ENCODE assay signal across 9 cellular contexts in the genomic region with DNA sequence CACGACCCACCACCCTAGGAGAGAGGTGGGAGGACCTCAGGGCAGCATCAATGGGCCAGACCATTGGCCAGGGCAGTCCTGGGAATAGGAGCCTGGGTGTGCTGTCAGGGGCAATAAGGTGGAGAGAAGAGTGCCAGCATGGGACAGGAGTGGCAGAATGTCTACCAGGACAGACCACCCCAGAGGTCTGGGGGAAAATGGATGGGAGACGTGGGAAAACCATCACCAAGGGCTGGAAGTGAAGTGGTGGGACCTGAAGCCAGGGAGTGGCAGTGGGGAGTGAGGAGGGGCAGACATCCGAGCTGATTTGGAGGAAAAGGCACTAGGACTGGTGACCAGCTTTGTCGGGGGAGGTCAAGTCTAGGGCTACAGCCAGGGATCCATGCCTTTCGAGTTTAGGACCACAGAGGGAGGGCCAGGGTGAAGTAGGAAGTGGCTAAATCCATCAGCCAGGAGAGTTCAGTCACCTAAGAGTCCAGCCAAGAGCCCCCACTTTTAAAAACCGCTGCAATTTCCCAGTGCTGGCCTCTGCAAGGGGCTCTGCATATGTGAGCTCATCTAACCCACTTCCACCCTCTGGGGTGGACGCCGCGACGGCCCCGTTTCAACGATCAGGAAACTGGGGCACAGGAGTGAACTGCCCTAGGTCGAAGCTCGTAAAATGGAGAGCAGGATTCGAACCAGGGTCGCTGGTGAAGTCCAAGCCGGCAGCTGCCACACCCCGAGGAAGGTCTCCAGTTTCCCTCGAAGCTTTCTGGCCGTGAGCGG. TPM values are rescaled to one million over a fixed set of nuclear protein-coding genes. Genes with fewer than 3 reads are reported as not detected.
A peak's percentile ranks its signal among the peaks of the same experiment; 100 is the strongest.
DNase-seq lines count a peak whose midpoint lies in the region; ATAC-seq and TF ChIP-seq lines count a peak whose summit lies in the region.
"Had no signal": no experiment of that assay in that cellular context is flagged by ENCODE, and none has a peak within 500 bp of the region (broad histone marks: within the 10 kb centered on the region; RNA-seq: fewer than 3 reads in every experiment).

No MANE protein-coding gene starts in this region.

- ATAC-seq in stimulated activated effector memory CD8-positive, alpha-beta T cell treated with anti-CD3 and anti-CD28 coated beads, Interleukin-12 subunit alpha, Interleukin-12 subunit beta, amount 100 ng/mL, for 72 hours, result no peak
- no peak for ATAC-seq in HG03196 (IDR thresholded peaks at IDR 0.05; ENCODE audit: unreplicated experiment)
- no peak for ATAC-seq in HG03025 (IDR thresholded peaks at IDR 0.05; ENCODE audit: low FRiP score, unreplicated experiment)

- DNase-seq in HFFc6 (no peak), astrocyte of the hippocampus (ENCODE audit: low read depth, low spot score) (peak; percentile 3), immature natural killer cell (no peak), epidermal melanocyte (ENCODE audit: insufficient read length, low spot score) (no peak)
- no peak for DNase-seq in stimulated activated effector memory CD8-positive, alpha-beta T cell treated with anti-CD3 and anti-CD28 coated beads, Interleukin-12 subunit alpha, Interleukin-12 subunit beta, amount 100 ng/mL, for 72 hours (ENCODE audit: low spot score in 2 of 2)
- DNase-seq in activated CD4-positive, CD25-positive, alpha-beta regulatory T cell treated with anti-CD3 and anti-CD28 coated beads, Interleukin-2, amount 50 U/mL, for 72 hours, result no peak
- DNase-seq: NCI-H1436 had no signal

- peak overlapping the region; percentile 86 for H3K4me3 Mint-ChIP-seq in HFFc6
- H3K4me3 Mint-ChIP-seq in immature natural killer cell, result peak overlapping the region in 3 of 5 donors; percentile 17 to 48 (median 31)
- H3K4me3 Mint-ChIP-seq in stimulated activated effector memory CD8-positive, alpha-beta T cell treated with anti-CD3 and anti-CD28 coated beads, Interleukin-12 subunit alpha, Interleukin-12 subunit beta, amount 100 ng/mL, for 72 hours, result peak overlapping the region; percentile 47

- peaks cover 42% of the 10 kb centered on the region for H3K4me1 Mint-ChIP-seq in HFFc6 (ENCODE audit: low read depth)
- H3K4me1 Mint-ChIP-seq in immature natural killer cell, result peaks cover 0 to 2% of the 10 kb centered on the region in 2 donors
- peaks cover 34% of the 10 kb centered on the region for H3K4me1 Mint-ChIP-seq in stimulated activated effector memory CD8-positive, alpha-beta T cell treated with anti-CD3 and anti-CD28 coated beads, Interleukin-12 subunit alpha, Interleukin-12 subunit beta, amount 100 ng/mL, for 72 hours

- H3K36me3 Mint-ChIP-seq in HFFc6 (ENCODE audit: low read depth) (peaks cover 14% of the 10 kb centered on the region), immature natural killer cell (peaks cover 0 to 3% (median 0%) of the 10 kb centered on the region in 3 donors)
- no peaks in the 10 kb centered on the region for H3K36me3 Mint-ChIP-seq in stimulated activated effector memory CD8-positive, alpha-beta T cell treated with anti-CD3 and anti-CD28 coated beads, Interleukin-12 subunit alpha, Interleukin-12 subunit beta, amount 100 ng/mL, for 72 hours

- H3K27me3 Mint-ChIP-seq in HFFc6 (ENCODE audit: insufficient read depth) (peaks cover 2% of the 10 kb centered on the region; the same call in 1 of the 2 replicates), immature natural killer cell (ENCODE audit: low read depth in 3 of 3) (peaks cover 7 to 31% (median 8%) of the 10 kb centered on the region in 3 donors)

- H3K27ac Mint-ChIP-seq in HFFc6 (peak overlapping the region; percentile 78), immature natural killer cell (no peak overlapping the region)
- no peak overlapping the region for H3K27ac Mint-ChIP-seq in stimulated activated effector memory CD8-positive, alpha-beta T cell treated with anti-CD3 and anti-CD28 coated beads, Interleukin-12 subunit alpha, Interleukin-12 subunit beta, amount 100 ng/mL, for 72 hours

- TF ChIP-seq CTCF in HFFc6 (IDR thresholded peaks at IDR 0.05), result no peak

- no peaks in the 10 kb centered on the region; the same call in 1 of the 2 replicates for H3K9me3 Mint-ChIP-seq in HFFc6
- no peaks in the 10 kb centered on the region for H3K9me3 Mint-ChIP-seq in immature natural killer cell
- peaks cover 8% of the 10 kb centered on the region for H3K9me3 Mint-ChIP-seq in stimulated activated effector memory CD8-positive, alpha-beta T cell treated with anti-CD3 and anti-CD28 coated beads, Interleukin-12 subunit alpha, Interleukin-12 subunit beta, amount 100 ng/mL, for 72 hours

RNA-seq across cellular contexts. Expression of a gene that starts 0.8 kb away (rescaled TPM):
- 1 to 10 TPM; 3.0 to 4.1 (median 3.8) TPM for total RNA-seq in HFFc6 (2021; fragmentation: NEBNext Ultra II Directional; extraction: Animal tissue kit (Norgen Biotek cat#: 25700))
- not detected for polyA plus RNA-seq in immature natural killer cell

RNA-seq across cellular contexts. Expression of a gene that starts 3.5 kb away (rescaled TPM):
- total RNA-seq in HFFc6 (2021; fragmentation: NEBNext Ultra II Directional; extraction: Animal tissue kit (Norgen Biotek cat#: 25700)), result 10 to 100 TPM; 30.7 to 40.9 (median 33.7) TPM
- not detected for polyA plus RNA-seq in immature natural killer cell

Comparison
In these comparisons a context has a peak if more than half of its experiments do, and no peak if none do; other contexts are left out.
1. H3K4me3 Mint-ChIP-seq: peak in every context shown above with its lines; median percentile 86 in HFFc6; 47 in stimulated activated effector memory CD8-positive, alpha-beta T cell treated with anti-CD3 and anti-CD28 coated beads, Interleukin-12 subunit alpha, Interleukin-12 subunit beta, amount 100 ng/mL, for 72 hours; 31 in immature natural killer cell.